ENCODE assay signal across 10 cellular contexts in genomic region chr13:69524459-69525155, GRCh38.
DNase-seq lines count a peak whose midpoint lies in the region; FAIRE-seq and TF ChIP-seq lines count a peak whose summit lies in the region.
"Had no signal": no experiment of that assay in that cellular context is flagged by ENCODE, and none has a peak within 500 bp of the region (broad histone marks: within the 10 kb centered on the region; RNA-seq: fewer than 3 reads in every experiment).

No MANE protein-coding gene starts in this region.

- H3K27me3 Mint-ChIP-seq in astrocyte (ENCODE audit: low read depth, unreplicated experiment): no peaks in the 10 kb centered on the region
- H3K27me3 Mint-ChIP-seq in activated naive CD4-positive, alpha-beta T cell treated with anti-CD3 and anti-CD28 coated beads for 36 hours (ENCODE audit: low read depth): no peaks in the 10 kb centered on the region

- no CpG with 5 or more reads among the region's 2 CpGs for WGBS in mesenchymal stem cell

- H3K36me3 ChIP-seq in GM06990 (ENCODE audit: control insufficient read depth, insufficient read depth, low read length): no peaks in the 10 kb centered on the region
- H3K36me3 ChIP-seq in astrocyte (ENCODE audit: insufficient read depth, low read length): no peaks in the 10 kb centered on the region
- no peaks in the 10 kb centered on the region for H3K36me3 ChIP-seq in mesenchymal stem cell (ENCODE audit: control insufficient read depth in 1 of 2, insufficient read depth in 2 of 2, low read depth in 1 of 2, low read length in 2 of 2)
- H3K36me3 ChIP-seq: Peyer's patch had no signal

- H3K4ac ChIP-seq in mesenchymal stem cell (ENCODE audit: low read depth in 1 of 2, low read length in 2 of 2): no peak overlapping the region

- no peak overlapping the region for H3K27ac Mint-ChIP-seq in astrocyte (ENCODE audit: unreplicated experiment)
- H3K27ac Mint-ChIP-seq in activated naive CD4-positive, alpha-beta T cell treated with anti-CD3 and anti-CD28 coated beads for 36 hours: no peak overlapping the region

- intact Hi-C loops in activated naive CD4-positive, alpha-beta T cell treated with anti-CD3 and anti-CD28 coated beads for 36 hours (cut with micrococcal nuclease): loop anchor here (10.0 kb wide), 1 partner anchor 1220 kb away; no protein-coding TSS in a partner anchor

- H3K27me3 ChIP-seq in GM06990 (replicated peaks; ENCODE audit: control insufficient read depth, insufficient read depth, low read length): no peaks in the 10 kb centered on the region
- H3K27me3 ChIP-seq in astrocyte (ENCODE audit: insufficient read depth, low read length): no peaks in the 10 kb centered on the region
- no peaks in the 10 kb centered on the region for H3K27me3 ChIP-seq in mesenchymal stem cell (ENCODE audit: control insufficient read depth in 1 of 2, insufficient read depth in 1 of 2, low read length in 2 of 2)
- H3K27me3 ChIP-seq: Peyer's patch had no signal

- H4K91ac ChIP-seq in mesenchymal stem cell (ENCODE audit: low read length): no peak overlapping the region

- DNase-seq in GM06990 (ENCODE audit: extremely low read depth, insufficient read length): no peak
- peak; percentile 9 for DNase-seq in NB4 (ENCODE audit: low read depth)
- no peak for DNase-seq in astrocyte (ENCODE audit: low read depth)
- DNase-seq in mesenchymal stem cell: peak; percentile 9
- no peak for DNase-seq in activated naive CD4-positive, alpha-beta T cell treated with anti-CD3 and anti-CD28 coated beads for 36 hours
- DNase-seq in H54 (ENCODE audit: insufficient read length, low spot score): no peak
- no peak for DNase-seq in 8988T
- DNase-seq in NCI-H524 treated with DMSO at 0.1 percent for 48 hours (lab: John Stamatoyannopoulos, UW): no peak
- DNase-seq: activated CD4-positive, alpha-beta T cell treated with anti-CD3 and anti-CD28 coated beads, Interleukin-2, amount 50 U/mL, for 48 hours; Peyer's patch had no signal

- H3K4me2 ChIP-seq in astrocyte (ENCODE audit: low read length) (no peak overlapping the region), mesenchymal stem cell (ENCODE audit: low read length, poor library complexity, severe bottlenecking) (no peak overlapping the region)

- CTCF ChIA-PET in activated naive CD4-positive, alpha-beta T cell treated with anti-CD3 and anti-CD28 coated beads for 36 hours (lab: Charles Lee): interaction anchor here (0.5 to 0.6 kb wide), 2 partner anchors 10 to 97 kb away, joined by 3 to 4 read pairs; no protein-coding TSS in a partner anchor

- H3K4me3 ChIP-seq in GM06990 (replicated peaks; ENCODE audit: low read depth, low read length): no peak overlapping the region
- H3K4me3 ChIP-seq in NB4 (ENCODE audit: low read depth, low read length): no peak overlapping the region
- H3K4me3 ChIP-seq in astrocyte (ENCODE audit: insufficient read depth, low read depth, low read length): no peak overlapping the region
- no peak overlapping the region for H3K4me3 ChIP-seq in mesenchymal stem cell (ENCODE audit: insufficient read depth in 1 of 2, low read depth in 1 of 2, low read length in 2 of 2)
- H3K4me3 ChIP-seq: Peyer's patch had no signal

- H3K4me3 Mint-ChIP-seq in astrocyte (ENCODE audit: unreplicated experiment): no peak overlapping the region
- no peak overlapping the region for H3K4me3 Mint-ChIP-seq in activated naive CD4-positive, alpha-beta T cell treated with anti-CD3 and anti-CD28 coated beads for 36 hours

- H3K9me3 ChIP-seq in astrocyte (ENCODE audit: insufficient read depth, low read depth, low read length) (no peaks in the 10 kb centered on the region), mesenchymal stem cell (ENCODE audit: control insufficient read depth, low read length) (no peaks in the 10 kb centered on the region)
- H3K9me3 ChIP-seq: Peyer's patch had no signal

- H2BK5ac ChIP-seq in mesenchymal stem cell (ENCODE audit: low read depth, low read length, poor library complexity, severe bottlenecking): no peak overlapping the region

- H3K27ac ChIP-seq in astrocyte (ENCODE audit: low read depth, low read length): no peak overlapping the region
- H3K27ac ChIP-seq in mesenchymal stem cell (ENCODE audit: low read length, poor library complexity, severe bottlenecking): no peak overlapping the region
- H3K27ac ChIP-seq: Peyer's patch had no signal

- no peak overlapping the region for H4K8ac ChIP-seq in mesenchymal stem cell (ENCODE audit: low read length)

- H3K79me1 ChIP-seq in mesenchymal stem cell (replicated peaks; ENCODE audit: low read length, poor library complexity, severe bottlenecking): no peaks in the 10 kb centered on the region

- FAIRE-seq in astrocyte (lab: Jason Lieb, UNC) (no peak), H54 (lab: Jason Lieb, UNC) (no peak)

- TF ChIP-seq POLR2A in NB4 (IDR thresholded peaks at IDR 0.05; ENCODE audit: extremely low read depth, insufficient read length) (no peak), H54 (IDR thresholded peaks at IDR 0.05; ENCODE audit: low read depth, low read length) (no peak)

- no peaks in the 10 kb centered on the region for H3K9me3 Mint-ChIP-seq in astrocyte (ENCODE audit: unreplicated experiment)
- no peaks in the 10 kb centered on the region for H3K9me3 Mint-ChIP-seq in activated naive CD4-positive, alpha-beta T cell treated with anti-CD3 and anti-CD28 coated beads for 36 hours

- TF ChIP-seq CTCF in GM06990 (IDR thresholded peaks at IDR 0.05; ENCODE audit: insufficient read depth, low read length, poor library complexity, severe bottlenecking): peak; percentile 5
- TF ChIP-seq CTCF in NB4 (IDR thresholded peaks at IDR 0.05; ENCODE audit: low read depth, low read length): no peak
- TF ChIP-seq CTCF in astrocyte (IDR thresholded peaks at IDR 0.05; ENCODE audit: insufficient read depth, low read depth, low read length): peak; percentile 30

- H3K23ac ChIP-seq in mesenchymal stem cell (ENCODE audit: low read length in 2 of 2): no peak overlapping the region

- no peaks in the 10 kb centered on the region for H3K4me1 ChIP-seq in astrocyte (ENCODE audit: insufficient read depth, low read length)
- no peaks in the 10 kb centered on the region for H3K4me1 ChIP-seq in mesenchymal stem cell (ENCODE audit: control insufficient read depth, insufficient read depth, low read depth, low read length)
- H3K4me1 ChIP-seq: Peyer's patch had no signal

- no peaks in the 10 kb centered on the region for H4K20me1 ChIP-seq in astrocyte (ENCODE audit: insufficient read depth, low read length)

- no peaks in the 10 kb centered on the region for H3K36me3 Mint-ChIP-seq in astrocyte (ENCODE audit: low read depth, unreplicated experiment)
- no peaks in the 10 kb centered on the region for H3K36me3 Mint-ChIP-seq in activated naive CD4-positive, alpha-beta T cell treated with anti-CD3 and anti-CD28 coated beads for 36 hours (ENCODE audit: low read depth)

- no peaks in the 10 kb centered on the region for H3K79me2 ChIP-seq in astrocyte (ENCODE audit: insufficient read depth, low read length)

- no peak overlapping the region for H3K18ac ChIP-seq in mesenchymal stem cell (ENCODE audit: low read depth in 1 of 2, low read length in 2 of 2)

- H2BK120ac ChIP-seq in mesenchymal stem cell (ENCODE audit: low read depth, low read length): no peak overlapping the region

- H3K9ac ChIP-seq in astrocyte (ENCODE audit: low read length) (no peak overlapping the region), mesenchymal stem cell (ENCODE audit: low read length) (no peak overlapping the region)

- H3K4me1 Mint-ChIP-seq in astrocyte (ENCODE audit: low read depth, unreplicated experiment): no peaks in the 10 kb centered on the region
- H3K4me1 Mint-ChIP-seq in activated naive CD4-positive, alpha-beta T cell treated with anti-CD3 and anti-CD28 coated beads for 36 hours (ENCODE audit: low read depth): no peaks in the 10 kb centered on the region

- no peak overlapping the region for H3K14ac ChIP-seq in mesenchymal stem cell (ENCODE audit: low read length in 2 of 2)

- no peak overlapping the region for H2BK12ac ChIP-seq in mesenchymal stem cell (ENCODE audit: low read length in 2 of 2)

- no peak overlapping the region for H2AK5ac ChIP-seq in mesenchymal stem cell (ENCODE audit: low read length, severe bottlenecking)

- H2BK15ac ChIP-seq in mesenchymal stem cell (ENCODE audit: low read depth, poor library complexity, severe bottlenecking): no peak overlapping the region

- H2AFZ ChIP-seq in astrocyte (ENCODE audit: low read depth, low read length) (no peak overlapping the region), mesenchymal stem cell (ENCODE audit: low read depth, low read length) (no peak overlapping the region)

Comparison
In these comparisons a context has a peak if more than half of its experiments do, and no peak if none do; other contexts are left out.
1. DNase-seq: peak in NB4 (single experiment) and mesenchymal stem cell (single experiment); none in GM06990 (single experiment), astrocyte (single experiment), activated naive CD4-positive, alpha-beta T cell treated with anti-CD3 and anti-CD28 coated beads for 36 hours (single experiment), H54 (single experiment), 8988T (single experiment) and NCI-H524 treated with DMSO at 0.1 percent for 48 hours (single experiment).